ENCODE assay signal across 10 cellular contexts in the genomic region with DNA sequence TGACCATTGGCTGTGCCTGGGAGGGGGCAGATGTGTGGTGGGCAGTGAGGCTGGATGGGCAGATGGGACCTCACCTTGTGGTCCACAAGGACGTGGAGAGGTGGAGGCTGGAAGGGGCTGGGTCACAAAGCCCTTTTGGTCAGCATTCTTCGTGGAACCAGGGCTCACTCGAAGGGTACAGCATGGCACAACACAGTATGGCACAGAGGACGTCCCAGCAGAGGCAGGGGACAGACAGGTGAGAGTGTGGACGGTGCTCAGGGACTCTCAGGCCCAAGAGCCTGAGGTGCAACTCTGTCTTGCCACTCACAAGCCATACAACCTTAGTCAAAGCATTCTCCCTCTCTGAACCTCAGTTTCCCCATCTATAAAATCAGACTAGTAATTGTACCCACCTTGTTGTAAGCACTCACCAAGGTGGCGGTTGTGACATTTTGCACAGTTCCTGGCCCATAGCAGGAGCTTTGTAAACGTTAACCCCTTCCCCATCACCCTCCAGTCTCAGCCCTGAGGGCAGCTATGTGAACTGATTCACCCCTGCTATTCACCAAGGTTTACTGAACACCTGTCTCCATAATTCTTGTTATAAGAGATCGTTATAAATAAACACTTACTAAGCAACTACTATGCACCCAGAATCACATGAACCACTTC. TPM values are rescaled to one million over a fixed set of nuclear protein-coding genes. Genes with fewer than 3 reads are reported as not detected.
DNase-seq lines count a peak whose midpoint lies in the region; ATAC-seq, FAIRE-seq and TF ChIP-seq lines count a peak whose summit lies in the region.
"Had no signal": no experiment of that assay in that cellular context is flagged by ENCODE, and none has a peak within 500 bp of the region (broad histone marks: within the 10 kb centered on the region; RNA-seq: fewer than 3 reads in every experiment).

No MANE protein-coding gene starts in this region.

- H3K9me2 ChIP-seq in MM.1S (replicated peaks; ENCODE audit: insufficient read depth, low read length): no peaks in the 10 kb centered on the region

- H3K9ac ChIP-seq in MM.1S (ENCODE audit: low read length): peak overlapping the region; percentile 34; the same call in 1 of the 2 replicates

- no peak for DNase-seq in A549 (ENCODE audit: low read depth in 1 of 2, low spot score in 1 of 2)
- no peak for DNase-seq in MM.1S
- no peak for DNase-seq in endothelial cell (ENCODE audit: low spot score)
- DNase-seq in prostate gland (ENCODE audit: low spot score): no peak
- DNase-seq in foreskin keratinocyte: no peak
- DNase-seq in NCI-H2107 treated with DMSO at 0.1 percent for 48 hours (lab: John Stamatoyannopoulos, UW; ENCODE audit: unreplicated experiment): no peak
- DNase-seq in HuH-7.5 (ENCODE audit: low spot score): no peak
- DNase-seq: Kasumi-1, NCI-H2171 treated with DMSO at 0.1 percent for 48 hours had no signal

- H3K4me3 ChIP-seq in A549: no peak overlapping the region
- H3K4me3 ChIP-seq in MM.1S (ENCODE audit: low read length): no peak overlapping the region
- H3K4me3 ChIP-seq in prostate gland: no peak overlapping the region

- no peak overlapping the region for H3K27ac Mint-ChIP-seq in endothelial cell (ENCODE audit: unreplicated experiment)

- TF ChIP-seq POLR2A in A549 (IDR thresholded peaks at IDR 0.05; ENCODE audit: low read length) (no peak), prostate gland (IDR thresholded peaks at IDR 0.05) (no peak)

- H3K9me3 ChIP-seq in A549 (peaks cover 20% of the 10 kb centered on the region), MM.1S (replicated peaks; ENCODE audit: insufficient read depth, low read length) (no peaks in the 10 kb centered on the region), prostate gland (no peaks in the 10 kb centered on the region)

- WGBS in A549 (ENCODE audit: missing lambda C conversion rate): 32% methylated on average over 8 of the region's 8 CpGs
- WGBS in prostate gland: 87% methylated on average over 8 of the region's 8 CpGs

- peaks cover 36% of the 10 kb centered on the region for H3K4me1 Mint-ChIP-seq in endothelial cell (ENCODE audit: unreplicated experiment)

- H3K4me1 ChIP-seq in A549 (peaks cover 72% of the 10 kb centered on the region), MM.1S (ENCODE audit: low read length) (peaks cover 48% of the 10 kb centered on the region), prostate gland (replicated peaks) (peaks cover 50% of the 10 kb centered on the region), foreskin keratinocyte (peaks cover 18% of the 10 kb centered on the region)

- H3K27ac ChIP-seq in A549 (peak overlapping the region; percentile 97 to 100), MM.1S (ENCODE audit: low read length) (peak overlapping the region; percentile 79; the same call in 1 of the 2 replicates), prostate gland (peak overlapping the region; percentile 78 to 79), foreskin keratinocyte (no peak overlapping the region)

- H2AFZ ChIP-seq in MM.1S (ENCODE audit: low read length): peak overlapping the region; percentile 66

- H3K36me3 Mint-ChIP-seq in endothelial cell (ENCODE audit: low read depth, unreplicated experiment): peaks cover 6% of the 10 kb centered on the region

- TF ChIP-seq RAD21 in A549 (conservative IDR thresholded peaks at IDR 0.05 in 1 of 2, IDR thresholded peaks at IDR 0.05 in 1 of 2): no peak

- FAIRE-seq in A549 (lab: Jason Lieb, UNC): no peak

- H3K9me3 Mint-ChIP-seq in endothelial cell (ENCODE audit: unreplicated experiment): peaks cover 2% of the 10 kb centered on the region

- intact Hi-C loops in prostate gland (cut with DNase I): no loop called here

- ATAC-seq in A549 (no peak; a peak in 1 of 6 replicates), foreskin keratinocyte (no peak), GM19397 (IDR thresholded peaks at IDR 0.05; ENCODE audit: unreplicated experiment) (no peak)

- H3K79me2 ChIP-seq in MM.1S (ENCODE audit: low read length): no peaks in the 10 kb centered on the region

- no peak for TF ChIP-seq EP300 in A549 (IDR thresholded peaks at IDR 0.05)

- TF ChIP-seq CTCF in A549 (IDR thresholded peaks at IDR 0.05): no peak
- no peak for TF ChIP-seq CTCF in MM.1S (IDR thresholded peaks at IDR 0.05; ENCODE audit: low read length)
- TF ChIP-seq CTCF in endothelial cell (IDR thresholded peaks at IDR 0.05; ENCODE audit: unreplicated experiment): no peak
- no peak for TF ChIP-seq CTCF in prostate gland (IDR thresholded peaks at IDR 0.05)
- TF ChIP-seq CTCF in foreskin keratinocyte (conservative IDR thresholded peaks at IDR 0.05): no peak

- no peaks in the 10 kb centered on the region for H4K20me1 ChIP-seq in MM.1S (ENCODE audit: insufficient read depth, low read length)

- H3K4me3 Mint-ChIP-seq in endothelial cell (ENCODE audit: unreplicated experiment): peak overlapping the region; percentile 1

- H3K4me2 ChIP-seq in A549 (peak overlapping the region; percentile 95), MM.1S (ENCODE audit: low read depth, low read length) (peak overlapping the region; percentile 67)

- H3K27me3 ChIP-seq in MM.1S (replicated peaks; ENCODE audit: insufficient read depth, low read length): no peaks in the 10 kb centered on the region
- H3K27me3 ChIP-seq in prostate gland (replicated peaks; ENCODE audit: insufficient read depth): no peaks in the 10 kb centered on the region
- H3K27me3 ChIP-seq in foreskin keratinocyte: no peaks in the 10 kb centered on the region

- peaks cover 34% of the 10 kb centered on the region for H3F3A ChIP-seq in MM.1S (ENCODE audit: insufficient read depth, low read length)

- H3K36me3 ChIP-seq in MM.1S (replicated peaks; ENCODE audit: insufficient read depth, low read length): no peaks in the 10 kb centered on the region
- H3K36me3 ChIP-seq in prostate gland: no peaks in the 10 kb centered on the region

- H3K27me3 Mint-ChIP-seq in endothelial cell (ENCODE audit: unreplicated experiment): peaks cover 5% of the 10 kb centered on the region

- CTCF ChIA-PET in A549 (lab: Yijun Ruan, JAX): interaction anchor here (0.9 to 4.4 kb wide), 9 partner anchors 10 to 37 kb away, joined by 3 to 30 read pairs (median 4); no protein-coding TSS in a partner anchor

- POLR2A ChIA-PET in A549 (lab: Yijun Ruan, JAX): interaction anchor here (1.0 to 5.1 kb wide), 9 partner anchors 7 to 37 kb away, joined by 3 to 134 read pairs (median 12); partner anchors contain the start of gene TSKU

TF ChIP-seq in A549, 52 proteins besides CTCF, POLR2A, EP300 and RAD21 (continues in another document):
- TF ChIP-seq HDAC2 (IDR thresholded peaks at IDR 0.05) (no peak), KDM5A (IDR thresholded peaks at IDR 0.05) (no peak), ELK1 (IDR thresholded peaks at IDR 0.05; ENCODE audit: low read depth, low read length) (no peak), HOXA7 (CRISPR knock-in tag; IDR thresholded peaks at IDR 0.05) (0 out of 2 replicates have a peak, but pooled peaks have one; percentile 1), REST (IDR thresholded peaks at IDR 0.05) (no peak)
- TF ChIP-seq, protein P1, sequence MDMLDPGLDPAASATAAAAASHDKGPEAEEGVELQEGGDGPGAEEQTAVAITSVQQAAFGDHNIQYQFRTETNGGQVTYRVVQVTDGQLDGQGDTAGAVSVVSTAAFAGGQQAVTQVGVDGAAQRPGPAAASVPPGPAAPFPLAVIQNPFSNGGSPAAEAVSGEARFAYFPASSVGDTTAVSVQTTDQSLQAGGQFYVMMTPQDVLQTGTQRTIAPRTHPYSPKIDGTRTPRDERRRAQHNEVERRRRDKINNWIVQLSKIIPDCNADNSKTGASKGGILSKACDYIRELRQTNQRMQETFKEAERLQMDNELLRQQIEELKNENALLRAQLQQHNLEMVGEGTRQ (IDR thresholded peaks at IDR 0.05): no peak

RNA-seq across cellular contexts. Expression of gene TSKU, which starts 11.6 kb away (rescaled TPM):
- polyA plus RNA-seq in A549 (2011; rRNA removed) (164 and 188 TPM in 2 replicates), A549 (2017; fragmentation: RNase III; extraction: RNeasy Plus Mini Kit Qiagen cat#74134 plus additional on column Dnase treatment) (145 to 171 TPM (median 164 TPM) in 3 replicates), foreskin keratinocyte (39.5 and 40.8 TPM in 2 replicates)
- polyA plus RNA-seq in A549 (2012; cell fraction: cytosol; rRNA removed): 177 and 263 TPM in 2 replicates
- 271 and 323 TPM in 2 replicates for polyA plus RNA-seq in A549 (2012; cell fraction: nucleus; rRNA removed)
- 186 and 192 TPM in 2 replicates for polyA minus RNA-seq in A549 (2011; rRNA and poly(A)+ RNA removed)
- total RNA-seq in endothelial cell (ENCODE audit: unreplicated experiment) (29.9 TPM), prostate gland (10 to 100 TPM; 71.2 to 72.8 TPM), foreskin keratinocyte (41.4 and 43.3 TPM in 2 replicates)
